8 cellular contexts compared by ENCODE assay signal in genomic region chr14:102085944-102086343, GRCh38. TPM values are rescaled to one million over a fixed set of nuclear protein-coding genes. Genes with fewer than 3 reads are reported as not detected.
DNase-seq lines count a peak whose midpoint lies in the region; TF ChIP-seq lines count a peak whose summit lies in the region.
"Not testable (repeated sequence)": the region's sequence is repeated elsewhere in the genome, so short reads cannot be mapped to it uniquely, and the experiment has no call there.

No MANE protein-coding gene starts in this region.

- POLR2A ChIA-PET in OCI-LY7 (lab: Charles Lee), result interaction anchor here (2.1 kb wide), 1 partner anchor 121 kb away, joined by 4 read pairs; the partner anchor contains the start of gene DYNC1H1

- not testable (repeated sequence) for TF ChIP-seq CTCF in GM12864 (IDR thresholded peaks at IDR 0.05; ENCODE audit: low read depth, low read length, missing control alignments); OCI-LY7 (conservative IDR thresholded peaks at IDR 0.05; ENCODE audit: low read length); choroid plexus epithelial cell (conservative IDR thresholded peaks at IDR 0.05; ENCODE audit: low read depth, low read length); cardiac muscle cell (IDR thresholded peaks at IDR 0.05; ENCODE audit: low read depth, low read length); mesothelial cell of epicardium (IDR thresholded peaks at IDR 0.05; ENCODE audit: unreplicated experiment); retinal pigment epithelial cell (conservative IDR thresholded peaks at IDR 0.05; ENCODE audit: low read depth, low read length)

- WGBS in urinary bladder, result 14% methylated on average over 8 of the region's 8 CpGs

- peaks cover 76% of the 10 kb centered on the region for H3K4me1 Mint-ChIP-seq in activated T-helper 1 cell treated with anti-CD3 and anti-CD28 coated beads, Interleukin-12 subunit alpha, Interleukin-12 subunit beta, Interleukin-2, Interleukin-4 antibody, amounts not matched to agents 30 ng/mL and 10 ng/mL and 1 ng/mL, durations not matched to agents 14 hours and 24 hours and 36 hours (ENCODE audit: low read depth)
- peaks cover 56% of the 10 kb centered on the region for H3K4me1 Mint-ChIP-seq in mesothelial cell of epicardium

- peak overlapping the region; percentile 99 for H3K4me2 ChIP-seq in OCI-LY7 (ENCODE audit: low read length)

- H3K36me3 ChIP-seq in OCI-LY7 (ENCODE audit: insufficient read depth, low read length) (peaks cover 55% of the 10 kb centered on the region), cardiac muscle cell (peaks cover 45% of the 10 kb centered on the region), urinary bladder (ENCODE audit: insufficient read depth) (peaks cover 15% of the 10 kb centered on the region)

- not testable (repeated sequence) for DNase-seq in GM12864 (ENCODE audit: low read depth); OCI-LY7 (ENCODE audit: low spot score); activated T-helper 1 cell treated with anti-CD3 and anti-CD28 coated beads, Interleukin-12 subunit alpha, Interleukin-12 subunit beta, Interleukin-2, Interleukin-4 antibody, amounts not matched to agents 30 ng/mL and 10 ng/mL and 1 ng/mL, durations not matched to agents 14 hours and 24 hours and 36 hours (ENCODE audit: low spot score); choroid plexus epithelial cell (ENCODE audit: low read depth); cardiac muscle cell (ENCODE audit: low read depth in 1 of 2, low spot score in 1 of 2); mesothelial cell of epicardium (ENCODE audit: low spot score in 2 of 2, unreplicated experiment in 2 of 2); retinal pigment epithelial cell (ENCODE audit: low read depth)

- not testable (repeated sequence) for H2AFZ ChIP-seq in OCI-LY7 (ENCODE audit: low read length)

- H3K79me2 ChIP-seq in OCI-LY7 (ENCODE audit: insufficient read depth, low read depth, low read length), result peaks cover 58% of the 10 kb centered on the region

- H3K27me3 Mint-ChIP-seq in activated T-helper 1 cell treated with anti-CD3 and anti-CD28 coated beads, Interleukin-12 subunit alpha, Interleukin-12 subunit beta, Interleukin-2, Interleukin-4 antibody, amounts not matched to agents 30 ng/mL and 10 ng/mL and 1 ng/mL, durations not matched to agents 14 hours and 24 hours and 36 hours (ENCODE audit: insufficient read depth); mesothelial cell of epicardium (ENCODE audit: low read depth): not testable (repeated sequence)

- H3K4me1 ChIP-seq in OCI-LY7 (ENCODE audit: insufficient read depth, low read length, poor library complexity, severe bottlenecking), result peaks cover 60% of the 10 kb centered on the region
- H3K4me1 ChIP-seq in cardiac muscle cell (ENCODE audit: low read depth), result peaks cover 25% of the 10 kb centered on the region
- not testable (repeated sequence) for H3K4me1 ChIP-seq in urinary bladder (ENCODE audit: insufficient read depth)

- BruUV-seq in OCI-LY7 (replicated peaks; lab: Mats Ljungman, UMichigan), result not testable (repeated sequence)

- H3K9me3 ChIP-seq in OCI-LY7 (ENCODE audit: low read length); cardiac muscle cell (ENCODE audit: low read depth): not testable (repeated sequence)

- H3K27ac ChIP-seq in OCI-LY7 (ENCODE audit: low read depth, low read length, poor library complexity, severe bottlenecking) (peak overlapping the region; percentile 77), cardiac muscle cell (peak overlapping the region; percentile 98)
- H3K27ac ChIP-seq in urinary bladder (ENCODE audit: low read depth), result not testable (repeated sequence)

- peaks cover 36% of the 10 kb centered on the region for H4K20me1 ChIP-seq in OCI-LY7 (ENCODE audit: insufficient read depth, low read length)

- intact Hi-C loops in OCI-LY7 (cut with micrococcal nuclease; ENCODE audit: unreplicated experiment), result not testable (repeated sequence)
- intact Hi-C loops in activated T-helper 1 cell treated with anti-CD3 and anti-CD28 coated beads, Interleukin-12 subunit alpha, Interleukin-12 subunit beta, Interleukin-2, Interleukin-4 antibody, amounts not matched to agents 30 ng/mL and 10 ng/mL and 1 ng/mL, durations not matched to agents 14 hours and 24 hours and 36 hours (cut with micrococcal nuclease), result loop anchor here (1.0 to 5.0 kb wide), 8 partner anchors 66 to 1247 kb away; partner anchors contain the start of genes CINP, MOK and TECPR2

- not testable (repeated sequence) for H3K9me3 Mint-ChIP-seq in activated T-helper 1 cell treated with anti-CD3 and anti-CD28 coated beads, Interleukin-12 subunit alpha, Interleukin-12 subunit beta, Interleukin-2, Interleukin-4 antibody, amounts not matched to agents 30 ng/mL and 10 ng/mL and 1 ng/mL, durations not matched to agents 14 hours and 24 hours and 36 hours; mesothelial cell of epicardium

- CTCF ChIA-PET in OCI-LY7 (lab: Charles Lee; ENCODE audit: unreplicated experiment), result not testable (repeated sequence)

- H3K4me3 Mint-ChIP-seq in activated T-helper 1 cell treated with anti-CD3 and anti-CD28 coated beads, Interleukin-12 subunit alpha, Interleukin-12 subunit beta, Interleukin-2, Interleukin-4 antibody, amounts not matched to agents 30 ng/mL and 10 ng/mL and 1 ng/mL, durations not matched to agents 14 hours and 24 hours and 36 hours, result peak overlapping the region; percentile 99
- H3K4me3 Mint-ChIP-seq in mesothelial cell of epicardium, result peak overlapping the region; percentile 94

- H3K27ac Mint-ChIP-seq in activated T-helper 1 cell treated with anti-CD3 and anti-CD28 coated beads, Interleukin-12 subunit alpha, Interleukin-12 subunit beta, Interleukin-2, Interleukin-4 antibody, amounts not matched to agents 30 ng/mL and 10 ng/mL and 1 ng/mL, durations not matched to agents 14 hours and 24 hours and 36 hours, result peak overlapping the region; percentile 97
- peak overlapping the region; percentile 98 for H3K27ac Mint-ChIP-seq in mesothelial cell of epicardium

- peaks cover 55% of the 10 kb centered on the region for H3K36me3 Mint-ChIP-seq in activated T-helper 1 cell treated with anti-CD3 and anti-CD28 coated beads, Interleukin-12 subunit alpha, Interleukin-12 subunit beta, Interleukin-2, Interleukin-4 antibody, amounts not matched to agents 30 ng/mL and 10 ng/mL and 1 ng/mL, durations not matched to agents 14 hours and 24 hours and 36 hours (ENCODE audit: low read depth)
- peaks cover 39% of the 10 kb centered on the region for H3K36me3 Mint-ChIP-seq in mesothelial cell of epicardium

- not testable (repeated sequence) for H3K9me2 ChIP-seq in OCI-LY7 (ENCODE audit: insufficient read depth, low read length)

- H3K27me3 ChIP-seq in cardiac muscle cell, result not testable (repeated sequence)

- H3K4me3 ChIP-seq in GM12864 (ENCODE audit: low read depth, low read length), result peak overlapping the region; percentile 82
- H3K4me3 ChIP-seq in OCI-LY7 (ENCODE audit: low read depth, low read length, poor library complexity, severe bottlenecking), result peak overlapping the region; percentile 93
- H3K4me3 ChIP-seq in choroid plexus epithelial cell (ENCODE audit: low read depth, low read length), result peak overlapping the region; percentile 87
- H3K4me3 ChIP-seq in cardiac muscle cell, result peak overlapping the region; percentile 85
- peak overlapping the region; percentile 65 for H3K4me3 ChIP-seq in retinal pigment epithelial cell (ENCODE audit: low read length)
- peak overlapping the region; percentile 98 for H3K4me3 ChIP-seq in urinary bladder (ENCODE audit: low read depth, low read length)

RNA-seq across cellular contexts. Expression of gene HSP90AA1, which starts 0.9 kb away (rescaled TPM):
- total RNA-seq in OCI-LY7 (2014; rRNA removed; shearing (Covaris generic)), result 294 and 344 TPM in 2 replicates
- total RNA-seq in OCI-LY7 (2022), result 610 and 704 TPM in 2 replicates
- total RNA-seq in activated T-helper 1 cell treated with anti-CD3 and anti-CD28 coated beads, Interleukin-12 subunit alpha, Interleukin-12 subunit beta, Interleukin-2, Interleukin-4 antibody, amounts not matched to agents 30 ng/mL and 10 ng/mL and 1 ng/mL, durations not matched to agents 14 hours and 24 hours and 36 hours, result 993 and 995 TPM in 2 replicates
- 142 and 269 TPM in 2 replicates for total RNA-seq in cardiac muscle cell
- polyA plus RNA-seq in cardiac muscle cell, result 598 and 1,021 TPM in 2 replicates
- total RNA-seq in mesothelial cell of epicardium, result 325 to 330 TPM (median 330 TPM) in 3 replicates
- 242 TPM for total RNA-seq in urinary bladder
- 287 TPM for polyA plus RNA-seq in urinary bladder

RNA-seq across cellular contexts. Expression of gene WDR20, which starts 53.8 kb away (rescaled TPM):
- 13.3 and 18.0 TPM in 2 replicates for total RNA-seq in OCI-LY7 (2014; rRNA removed; shearing (Covaris generic))
- total RNA-seq in OCI-LY7 (2022) (31.0 and 40.6 TPM in 2 replicates), cardiac muscle cell (20.5 and 24.0 TPM in 2 replicates), mesothelial cell of epicardium (39.2 to 41.5 TPM (median 39.5 TPM) in 3 replicates), urinary bladder (27.0 TPM)
- 33.9 and 34.2 TPM in 2 replicates for total RNA-seq in activated T-helper 1 cell treated with anti-CD3 and anti-CD28 coated beads, Interleukin-12 subunit alpha, Interleukin-12 subunit beta, Interleukin-2, Interleukin-4 antibody, amounts not matched to agents 30 ng/mL and 10 ng/mL and 1 ng/mL, durations not matched to agents 14 hours and 24 hours and 36 hours
- polyA plus RNA-seq in cardiac muscle cell (25.6 and 27.0 TPM in 2 replicates), urinary bladder (15.6 TPM)
